In the genomic region with DNA sequence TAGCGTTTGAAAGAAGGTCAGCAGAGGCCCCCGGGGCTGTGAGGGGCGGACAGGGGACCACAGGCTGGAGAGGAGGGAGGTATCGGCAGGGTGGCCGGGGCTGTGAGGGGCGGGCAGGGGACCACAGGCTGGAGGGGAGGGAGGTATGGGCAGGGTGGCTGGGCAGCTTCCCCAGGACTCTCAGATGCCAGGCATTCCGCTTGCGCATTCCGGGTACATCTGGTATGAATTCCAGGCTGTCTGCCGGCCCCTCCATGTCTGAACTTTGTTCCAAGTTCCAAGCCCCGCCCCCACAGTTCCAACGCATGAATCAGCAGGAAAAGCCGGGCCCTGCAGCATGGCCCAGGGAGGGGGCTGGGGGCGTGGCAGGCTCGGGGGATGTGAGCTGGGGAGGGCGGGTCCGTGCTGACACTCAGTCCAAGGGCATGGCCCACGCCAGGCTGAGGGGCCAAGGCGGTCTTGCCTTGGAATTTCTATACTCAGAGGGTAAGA, we compare ENCODE assay signal across 8 cellular contexts. TPM values are rescaled to one million over a fixed set of nuclear protein-coding genes. Genes with fewer than 3 reads are reported as not detected.
A peak's percentile ranks its signal among the peaks of the same experiment; 100 is the strongest.
DNase-seq lines count a peak whose midpoint lies in the region; ATAC-seq and TF ChIP-seq lines count a peak whose summit lies in the region.

No MANE protein-coding gene starts in this region.

- DNase-seq in A172 (ENCODE audit: low spot score) (peak; percentile 96), GM04503 (ENCODE audit: low read depth) (peak; percentile 91), RPMI7951 (ENCODE audit: low read depth) (peak; percentile 96), kidney epithelial cell (ENCODE audit: low read depth) (peak; percentile 89), GM10266 (ENCODE audit: extremely low spot score) (no peak)

- peaks cover 11% of the 10 kb centered on the region for H3K36me3 ChIP-seq in kidney epithelial cell (ENCODE audit: control insufficient read depth, insufficient read depth, low read length)
- H3K36me3 ChIP-seq in skeletal muscle satellite cell (ENCODE audit: insufficient read depth, low read length), result peaks cover 39% of the 10 kb centered on the region

- peak overlapping the region; percentile 99 for H3K4me2 ChIP-seq in skeletal muscle satellite cell (ENCODE audit: low read length)

- H3K27me3 ChIP-seq in kidney epithelial cell (ENCODE audit: control insufficient read depth, insufficient read depth, low read length) (no peaks in the 10 kb centered on the region), skeletal muscle satellite cell (ENCODE audit: control insufficient read depth, insufficient read depth, low read length) (no peaks in the 10 kb centered on the region)

- no peak for ATAC-seq in GM18498 (IDR thresholded peaks at IDR 0.05; ENCODE audit: unreplicated experiment)

- H3K4me3 ChIP-seq in kidney epithelial cell (ENCODE audit: low read depth, low read length) (peak overlapping the region; percentile 89), skeletal muscle satellite cell (ENCODE audit: low read length) (peak overlapping the region; percentile 79)

- H3K4me1 ChIP-seq in skeletal muscle satellite cell (ENCODE audit: control insufficient read depth, insufficient read depth, low read length), result peaks cover 54% of the 10 kb centered on the region

- peak overlapping the region; percentile 95 for H3K27ac ChIP-seq in cingulate gyrus (ENCODE audit: low read depth, low read length)

- no peaks in the 10 kb centered on the region for H3K9me3 ChIP-seq in skeletal muscle satellite cell (replicated peaks; ENCODE audit: low read length)

- H3K9ac ChIP-seq in skeletal muscle satellite cell (ENCODE audit: low read depth, low read length), result peak overlapping the region; percentile 95

- no peak for TF ChIP-seq CTCF in kidney epithelial cell (IDR thresholded peaks at IDR 0.05; ENCODE audit: insufficient read depth, low read length, poor library complexity, severe bottlenecking)
- TF ChIP-seq CTCF in GM10266 (IDR thresholded peaks at IDR 0.05; ENCODE audit: control insufficient read depth, insufficient read depth, low read depth, missing control alignments), result no peak

RNA-seq across cellular contexts. Expression of gene TLCD2, which starts 4.4 kb away (rescaled TPM):
- 0.45 and 0.50 TPM in 2 replicates for total RNA-seq in A172 (2014; rRNA removed; shearing (Covaris generic))
- 0.39 and 0.48 TPM in 2 replicates for total RNA-seq in RPMI7951 (2014; rRNA removed; shearing (Covaris generic))
- 1.8 and 1.9 TPM in 2 replicates for total RNA-seq in kidney epithelial cell
- total RNA-seq in skeletal muscle satellite cell (2012; rRNA removed), result 0.51 and 0.66 TPM in 2 replicates

RNA-seq across cellular contexts. Expression of gene WDR81, which starts 10.0 kb away (rescaled TPM):
- total RNA-seq in A172 (2014; rRNA removed; shearing (Covaris generic)), result 22.2 and 25.5 TPM in 2 replicates
- 5.3 and 8.2 TPM in 2 replicates for total RNA-seq in RPMI7951 (2014; rRNA removed; shearing (Covaris generic))
- total RNA-seq in kidney epithelial cell, result 35.5 and 43.7 TPM in 2 replicates
- 28.4 and 35.2 TPM in 2 replicates for total RNA-seq in skeletal muscle satellite cell (2012; rRNA removed)

RNA-seq across cellular contexts. Expression of gene SERPINF2, which starts 28.1 kb away (rescaled TPM):
- total RNA-seq in A172 (2014; rRNA removed; shearing (Covaris generic)), result 0.64 and 1.9 TPM in 2 replicates
- total RNA-seq in RPMI7951 (2014; rRNA removed; shearing (Covaris generic)), result under 0.01 and 0.24 TPM in 2 replicates
- total RNA-seq in kidney epithelial cell, result 1.2 and 1.4 TPM in 2 replicates
- not detected in 2 replicates for total RNA-seq in skeletal muscle satellite cell (2012; rRNA removed)

RNA-seq across cellular contexts. Expression of gene PRPF8, which starts 29.9 kb away (rescaled TPM):
- total RNA-seq in A172 (2014; rRNA removed; shearing (Covaris generic)), result 77.9 and 90.5 TPM in 2 replicates
- 65.7 and 69.7 TPM in 2 replicates for total RNA-seq in RPMI7951 (2014; rRNA removed; shearing (Covaris generic))
- total RNA-seq in kidney epithelial cell, result 185 and 220 TPM in 2 replicates
- total RNA-seq in skeletal muscle satellite cell (2012; rRNA removed), result 93.5 and 107 TPM in 2 replicates

RNA-seq across cellular contexts. Expression of gene SERPINF1, which starts 47.3 kb away (rescaled TPM):
- total RNA-seq in A172 (2014; rRNA removed; shearing (Covaris generic)), result 11.0 and 13.4 TPM in 2 replicates
- total RNA-seq in RPMI7951 (2014; rRNA removed; shearing (Covaris generic)), result 127 and 150 TPM in 2 replicates
- 12.7 and 16.1 TPM in 2 replicates for total RNA-seq in kidney epithelial cell
- 48.2 and 205 TPM in 2 replicates for total RNA-seq in skeletal muscle satellite cell (2012; rRNA removed)
